Comparison of ENCODE assay signal across 10 cellular contexts in the genomic region with DNA sequence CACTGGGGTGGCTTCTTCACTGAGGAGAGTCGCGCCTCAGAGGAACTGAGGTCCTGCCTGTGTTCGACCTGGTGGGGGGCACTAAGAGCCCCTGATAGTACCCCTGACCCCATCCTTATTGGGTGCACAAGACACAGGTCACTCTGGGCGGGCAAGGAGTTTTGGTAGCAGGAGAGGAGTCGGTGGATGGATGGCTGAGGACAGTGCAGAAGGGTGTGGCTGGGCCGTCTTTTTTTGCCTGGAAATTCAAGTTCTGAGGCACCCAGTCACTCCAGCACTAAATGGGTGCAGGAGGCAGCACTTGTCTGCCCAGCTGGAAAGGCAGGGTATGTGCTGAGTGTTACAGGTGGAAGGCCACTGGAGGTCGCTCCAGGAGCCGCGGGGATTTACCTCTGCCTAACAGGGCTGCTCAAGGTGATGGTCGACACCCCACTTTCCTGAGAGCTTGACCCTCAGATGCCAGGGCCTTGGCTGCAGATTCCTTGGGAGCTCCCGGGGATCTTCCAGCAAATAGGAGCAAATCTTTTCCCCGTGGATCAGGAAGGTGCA. TPM values are rescaled to one million over a fixed set of nuclear protein-coding genes. Genes with fewer than 3 reads are reported as not detected.
DNase-seq lines count a peak whose midpoint lies in the region; ATAC-seq, FAIRE-seq and TF ChIP-seq lines count a peak whose summit lies in the region.
"Had no signal": no experiment of that assay in that cellular context is flagged by ENCODE, and none has a peak within 500 bp of the region (broad histone marks: within the 10 kb centered on the region; RNA-seq: fewer than 3 reads in every experiment).

No MANE protein-coding gene starts in this region.

- no peaks in the 10 kb centered on the region for H3K9me3 ChIP-seq in adipocyte (ENCODE audit: control insufficient read depth, low read length)
- H3K9me3 ChIP-seq in HepG2 (ENCODE audit: low read length) = no peaks in the 10 kb centered on the region
- no peaks in the 10 kb centered on the region for H3K9me3 ChIP-seq in thyroid gland

- DNase-seq in activated T-cell treated with anti-CD3 and anti-CD28 coated beads, Interleukin-2, amount 50 U/mL, for 4 hours = no peak
- no peak for DNase-seq in activated T-cell treated with anti-CD3 and anti-CD28 coated beads, Interleukin-2, amount 50 U/mL, for 48 hours
- DNase-seq in adipocyte (ENCODE audit: low read depth) (no peak), HepG2 (ENCODE audit: low spot score) (peak; percentile 25), thyroid gland (no peak), HPDE6-E6E7 (ENCODE audit: extremely low spot score) (no peak)
- no peak for DNase-seq in effector CD4-positive, alpha-beta T cell

- peaks cover 12% of the 10 kb centered on the region for H3K36me3 Mint-ChIP-seq in activated T-cell treated with anti-CD3 and anti-CD28 coated beads, Interleukin-2, amount 50 U/mL, for 4 hours (ENCODE audit: insufficient read depth)

- in situ Hi-C loops in HepG2 (cut with HindIII; ENCODE audit: extremely low pct_ligation_motif_present, low pct_unique_long_range_greater_than_20kb) = no loop called here

- peaks cover 14% of the 10 kb centered on the region for H3K79me2 ChIP-seq in HepG2 (ENCODE audit: insufficient read depth, low read length)

- TF ChIP-seq CTCF in HepG2 (CRISPR knock-in tag; IDR thresholded peaks at IDR 0.05) = peak; percentile 67
- TF ChIP-seq CTCF in thyroid gland (IDR thresholded peaks at IDR 0.05) = no peak

- no peak for ATAC-seq in activated T-cell treated with anti-CD3 and anti-CD28 coated beads, Interleukin-2, amount 50 U/mL, for 4 hours
- ATAC-seq in HepG2 (no peak), GM21825 (IDR thresholded peaks at IDR 0.05; ENCODE audit: unreplicated experiment) (no peak)

- TF ChIP-seq RAD21 in HepG2 (CRISPR knock-in tag; IDR thresholded peaks at IDR 0.05) = 0 out of 2 replicates have a peak, but pooled peaks have one; percentile 20

- H3K4me2 ChIP-seq in HepG2 (ENCODE audit: low read depth, low read length) = peak overlapping the region; percentile 88

- POLR2A ChIA-PET in HepG2 (lab: Yijun Ruan, JAX) = interaction anchor here (0.9 to 3.4 kb wide), 6 partner anchors 10 to 502 kb away, joined by 3 to 49 read pairs (median 6); a partner anchor contains a TSS

- H3K4me1 ChIP-seq in adipocyte (ENCODE audit: control insufficient read depth, insufficient read depth, low read length) (peaks cover 27% of the 10 kb centered on the region), HepG2 (ENCODE audit: insufficient read depth, low read length) (peaks cover 24% of the 10 kb centered on the region), thyroid gland (peaks cover 20 to 24% of the 10 kb centered on the region in 2 donors)

- H3K4me1 Mint-ChIP-seq in activated T-cell treated with anti-CD3 and anti-CD28 coated beads, Interleukin-2, amount 50 U/mL, for 4 hours (ENCODE audit: low read depth) = peaks cover 11% of the 10 kb centered on the region

- H3K9me3 Mint-ChIP-seq in activated T-cell treated with anti-CD3 and anti-CD28 coated beads, Interleukin-2, amount 50 U/mL, for 4 hours = no peaks in the 10 kb centered on the region

- no TSS peak for BruUV-seq in HepG2 (replicated peaks; lab: Mats Ljungman, UMichigan)

- CTCF ChIA-PET in HepG2 (lab: Yijun Ruan, JAX; ENCODE audit: low intra/inter-chr PET ratio, low total read pairs) = interaction anchor here (3.9 kb wide), 1 partner anchor 19 kb away, joined by 55 read pairs; no protein-coding TSS in a partner anchor

- intact Hi-C loops in HepG2 (cut with micrococcal nuclease; ENCODE audit: unreplicated experiment) = loop anchor here (5.0 kb wide), 1 partner anchor 189 kb away; no protein-coding TSS in a partner anchor
- intact Hi-C loops in thyroid gland (cut with DNase I) = no loop called here

- H3K27me3 Mint-ChIP-seq in activated T-cell treated with anti-CD3 and anti-CD28 coated beads, Interleukin-2, amount 50 U/mL, for 4 hours (ENCODE audit: low read depth) = no peaks in the 10 kb centered on the region

- H3K4me3 ChIP-seq in adipocyte (ENCODE audit: low read length) (peak overlapping the region; percentile 100), HepG2 (replicated peaks in 1 of 3; ENCODE audit: insufficient read depth in 1 of 3, low read depth in 2 of 3, low read length in 3 of 3) (peak overlapping the region; percentile 80 to 99 (median 96)), thyroid gland (replicated peaks in 1 of 3) (peak overlapping the region; percentile 92 to 100 (median 93))

- no peaks in the 10 kb centered on the region for H3K27me3 ChIP-seq in adipocyte (replicated peaks; ENCODE audit: control insufficient read depth, insufficient read depth, low read length)
- H3K27me3 ChIP-seq in HepG2 (ENCODE audit: control insufficient read depth in 1 of 2, insufficient read depth in 2 of 2, low read length in 2 of 2) = no peaks in the 10 kb centered on the region; a peak in 1 of 5 replicates
- H3K27me3 ChIP-seq in thyroid gland = no peaks in the 10 kb centered on the region

- H3K27ac ChIP-seq in HepG2 (ENCODE audit: extremely low read length, insufficient read depth, low read length) (peak overlapping the region; percentile 78), thyroid gland (peak overlapping the region in 2 of 3 donors; percentile 75 to 79)

- peak overlapping the region; percentile 90 for H3K4me3 Mint-ChIP-seq in activated T-cell treated with anti-CD3 and anti-CD28 coated beads, Interleukin-2, amount 50 U/mL, for 4 hours

- no peak for FAIRE-seq in HepG2 (lab: Jason Lieb, UNC)
- FAIRE-seq: G401.6 had no signal

- no peak for TF ChIP-seq POLR2A in HepG2 (IDR thresholded peaks at IDR 0.05; ENCODE audit: insufficient read depth in 1 of 2, low read depth in 2 of 2, low read length in 2 of 2)
- no peak for TF ChIP-seq POLR2A in thyroid gland (IDR thresholded peaks at IDR 0.05)

- no peaks in the 10 kb centered on the region for H4K20me1 ChIP-seq in HepG2 (ENCODE audit: insufficient read depth, low read length)

- TF ChIP-seq EP300 in HepG2 (IDR thresholded peaks at IDR 0.05; ENCODE audit: low read depth in 2 of 2, low read length in 2 of 2) (no peak), HepG2 (CRISPR knock-in tag; IDR thresholded peaks at IDR 0.05; ENCODE audit: borderline replicate concordance) (no peak)

- H3K36me3 ChIP-seq in adipocyte (ENCODE audit: control insufficient read depth, insufficient read depth, low read length, severe bottlenecking) = peaks cover 40% of the 10 kb centered on the region
- H3K36me3 ChIP-seq in HepG2 (replicated peaks in 1 of 2; ENCODE audit: control insufficient read depth in 1 of 2, insufficient read depth in 2 of 2, low read length in 2 of 2) = peaks cover 6 to 7% of the 10 kb centered on the region in 2 experiments; a peak in 2 of 5 replicates
- peaks cover 21 to 25% of the 10 kb centered on the region in 2 donors for H3K36me3 ChIP-seq in thyroid gland

- H2AFZ ChIP-seq in HepG2 (ENCODE audit: low read length) = no peak overlapping the region

- H3K9ac ChIP-seq in adipocyte (ENCODE audit: low read length) (peak overlapping the region; percentile 100), HepG2 (ENCODE audit: insufficient read depth, low read depth, low read length) (peak overlapping the region; percentile 99)

- 0% methylated on average over 5 of the region's 12 CpGs for WGBS in HepG2 (ENCODE audit: low lambda C conversion rate)
- 30 to 31% methylated on average over 6 to 10 of the region's 12 CpGs for WGBS in thyroid gland, 2 donors

RNA-seq across cellular contexts. Expression of a gene that starts 1.0 kb away (rescaled TPM):
- 100 to 1,000 TPM; 119 to 127 (median 122) TPM for total RNA-seq in activated T-cell treated with anti-CD3 and anti-CD28 coated beads, Interleukin-2, amount 50 U/mL, for 4 hours
- total RNA-seq in HepG2 (2016; rRNA removed; fragmentation: Illumina TruSeq; extraction: Trizol) = 51.5 and 58.6 TPM in 2 replicates
- 48.9 and 55.7 TPM in 2 replicates for total RNA-seq in HepG2 (2016; cell fraction: cytosol; rRNA removed; fragmentation: Illumina TruSeq; extraction: Trizol; ENCODE audit: low read depth)
- total RNA-seq in HepG2 (2016; cell fraction: insoluble cytoplasmic fraction; rRNA removed; fragmentation: Illumina TruSeq; extraction: Trizol) = 51.6 and 61.0 TPM in 2 replicates
- total RNA-seq in HepG2 (2016; cell fraction: membrane; rRNA removed; fragmentation: Illumina TruSeq; extraction: Trizol) = 52.4 and 71.0 TPM in 2 replicates
- total RNA-seq in HepG2 (2016; cell fraction: nucleus; rRNA removed; fragmentation: Illumina TruSeq; extraction: Trizol) = 29.5 and 34.5 TPM in 2 replicates
- 16.2 and 20.5 TPM in 2 replicates for polyA plus RNA-seq in HepG2 (2011; rRNA removed)
- 13.8 and 24.4 TPM in 2 replicates for polyA plus RNA-seq in HepG2 (2011; cell fraction: cytosol; rRNA removed)
- 33.5 and 35.1 TPM in 2 replicates for polyA plus RNA-seq in HepG2 (2011; cell fraction: nucleus; rRNA removed)
- 17.3 and 21.8 TPM in 2 replicates for polyA plus RNA-seq in HepG2 (2012)
- 29.9 and 32.8 TPM in 2 replicates for polyA plus RNA-seq in HepG2 (2016; cell fraction: cytosol; fragmentation: Illumina TruSeq; extraction: Trizol; ENCODE audit: low read depth)
- 34.6 and 35.0 TPM in 2 replicates for polyA plus RNA-seq in HepG2 (2016; cell fraction: insoluble cytoplasmic fraction; fragmentation: Illumina TruSeq; extraction: Trizol; ENCODE audit: low read depth)
- polyA plus RNA-seq in HepG2 (2016; cell fraction: membrane; fragmentation: Illumina TruSeq; extraction: Trizol; ENCODE audit: low read depth) = 34.0 and 36.0 TPM in 2 replicates
- 42.1 and 44.0 TPM in 2 replicates for polyA plus RNA-seq in HepG2 (2016; cell fraction: nucleus; fragmentation: Illumina TruSeq; extraction: Trizol; ENCODE audit: insufficient read depth, low read depth)
- polyA minus RNA-seq in HepG2 (2011; rRNA and poly(A)+ RNA removed; ENCODE audit: low replicate concordance) = 19.1 and 32.1 TPM in 2 replicates
- polyA minus RNA-seq in HepG2 (2011; cell fraction: cytosol; rRNA and poly(A)+ RNA removed) = 12.8 and 15.7 TPM in 2 replicates
- 26.6 and 27.8 TPM in 2 replicates for polyA minus RNA-seq in HepG2 (2011; cell fraction: nucleus; rRNA and poly(A)+ RNA removed)
- total RNA-seq in thyroid gland = 10 to 100 TPM; 37.5 to 62.3 (median 45.1) TPM

RNA-seq across cellular contexts. Expression of a gene that starts 24.4 kb away (rescaled TPM):
- total RNA-seq in activated T-cell treated with anti-CD3 and anti-CD28 coated beads, Interleukin-2, amount 50 U/mL, for 4 hours = 100 to 1,000 TPM; 205 to 227 (median 209) TPM
- total RNA-seq in HepG2 (2016; rRNA removed; fragmentation: Illumina TruSeq; extraction: Trizol) (not detected in 2 replicates), thyroid gland (100 to 1,000 TPM; 264 to 370 (median 298) TPM)
- total RNA-seq in HepG2 (2016; cell fraction: cytosol; rRNA removed; fragmentation: Illumina TruSeq; extraction: Trizol; ENCODE audit: low read depth) = not detected in 2 replicates
- total RNA-seq in HepG2 (2016; cell fraction: insoluble cytoplasmic fraction; rRNA removed; fragmentation: Illumina TruSeq; extraction: Trizol) = not detected in 2 replicates
- total RNA-seq in HepG2 (2016; cell fraction: membrane; rRNA removed; fragmentation: Illumina TruSeq; extraction: Trizol) = not detected in 2 replicates
- total RNA-seq in HepG2 (2016; cell fraction: nucleus; rRNA removed; fragmentation: Illumina TruSeq; extraction: Trizol) = not detected in 2 replicates
- not detected in 2 replicates for polyA plus RNA-seq in HepG2 (2011; rRNA removed)
- polyA plus RNA-seq in HepG2 (2011; cell fraction: cytosol; rRNA removed) = 0.05 TPM in 2 replicates
- polyA plus RNA-seq in HepG2 (2011; cell fraction: nucleus; rRNA removed) = 0.26 TPM in 1 of 2 replicates, not detected in the other
- not detected in 2 replicates for polyA plus RNA-seq in HepG2 (2012)
- not detected in 2 replicates for polyA plus RNA-seq in HepG2 (2016; cell fraction: cytosol; fragmentation: Illumina TruSeq; extraction: Trizol; ENCODE audit: low read depth)
- polyA plus RNA-seq in HepG2 (2016; cell fraction: insoluble cytoplasmic fraction; fragmentation: Illumina TruSeq; extraction: Trizol; ENCODE audit: low read depth) = not detected in 2 replicates
- polyA plus RNA-seq in HepG2 (2016; cell fraction: membrane; fragmentation: Illumina TruSeq; extraction: Trizol; ENCODE audit: low read depth) = not detected in 2 replicates
- polyA plus RNA-seq in HepG2 (2016; cell fraction: nucleus; fragmentation: Illumina TruSeq; extraction: Trizol; ENCODE audit: insufficient read depth, low read depth) = not detected in 2 replicates
- polyA minus RNA-seq in HepG2 (2011; rRNA and poly(A)+ RNA removed; ENCODE audit: low replicate concordance) = 0.72 and 103 TPM in 2 replicates
- 0.70 TPM in 1 of 2 replicates, not detected in the other for polyA minus RNA-seq in HepG2 (2011; cell fraction: cytosol; rRNA and poly(A)+ RNA removed)
- 0.52 TPM in 1 of 2 replicates, not detected in the other for polyA minus RNA-seq in HepG2 (2011; cell fraction: nucleus; rRNA and poly(A)+ RNA removed)

RNA-seq across cellular contexts. Expression of a gene that starts 42.8 kb away (rescaled TPM):
- total RNA-seq in activated T-cell treated with anti-CD3 and anti-CD28 coated beads, Interleukin-2, amount 50 U/mL, for 4 hours = not detected
- total RNA-seq in HepG2 (2016; rRNA removed; fragmentation: Illumina TruSeq; extraction: Trizol) = not detected in 2 replicates
- not detected in 2 replicates for total RNA-seq in HepG2 (2016; cell fraction: cytosol; rRNA removed; fragmentation: Illumina TruSeq; extraction: Trizol; ENCODE audit: low read depth)
- not detected in 2 replicates for total RNA-seq in HepG2 (2016; cell fraction: insoluble cytoplasmic fraction; rRNA removed; fragmentation: Illumina TruSeq; extraction: Trizol)
- not detected in 2 replicates for total RNA-seq in HepG2 (2016; cell fraction: membrane; rRNA removed; fragmentation: Illumina TruSeq; extraction: Trizol)
- total RNA-seq in HepG2 (2016; cell fraction: nucleus; rRNA removed; fragmentation: Illumina TruSeq; extraction: Trizol) = not detected in 2 replicates
- polyA plus RNA-seq in HepG2 (2011; rRNA removed) = 0.05 and 0.12 TPM in 2 replicates
- polyA plus RNA-seq in HepG2 (2011; cell fraction: cytosol; rRNA removed) = 0.01 and 0.05 TPM in 2 replicates
- 0.69 and 1.1 TPM in 2 replicates for polyA plus RNA-seq in HepG2 (2011; cell fraction: nucleus; rRNA removed)
- 0.08 and 0.16 TPM in 2 replicates for polyA plus RNA-seq in HepG2 (2012)
- polyA plus RNA-seq in HepG2 (2016; cell fraction: cytosol; fragmentation: Illumina TruSeq; extraction: Trizol; ENCODE audit: low read depth) = not detected in 2 replicates
- polyA plus RNA-seq in HepG2 (2016; cell fraction: insoluble cytoplasmic fraction; fragmentation: Illumina TruSeq; extraction: Trizol; ENCODE audit: low read depth) = not detected in 2 replicates
- polyA plus RNA-seq in HepG2 (2016; cell fraction: membrane; fragmentation: Illumina TruSeq; extraction: Trizol; ENCODE audit: low read depth) = not detected in 2 replicates
- not detected in 2 replicates for polyA plus RNA-seq in HepG2 (2016; cell fraction: nucleus; fragmentation: Illumina TruSeq; extraction: Trizol; ENCODE audit: insufficient read depth, low read depth)
- polyA minus RNA-seq in HepG2 (2011; rRNA and poly(A)+ RNA removed; ENCODE audit: low replicate concordance) = 0.05 and 0.06 TPM in 2 replicates
- polyA minus RNA-seq in HepG2 (2011; cell fraction: cytosol; rRNA and poly(A)+ RNA removed) = not detected in 2 replicates
- 0.13 and 0.25 TPM in 2 replicates for polyA minus RNA-seq in HepG2 (2011; cell fraction: nucleus; rRNA and poly(A)+ RNA removed)
- 1 to 10 TPM in 1 of 4 donors, under 1 TPM in 3; 0.54 to 2.4 (median 0.73) TPM for total RNA-seq in thyroid gland
- total RNA-seq: RPMI7951 had no signal

RNA-seq across cellular contexts. Expression of a gene that starts 43.3 kb away (rescaled TPM):
- 1 to 10 TPM; 2.3 to 3.0 (median 2.8) TPM for total RNA-seq in activated T-cell treated with anti-CD3 and anti-CD28 coated beads, Interleukin-2, amount 50 U/mL, for 4 hours
- 0.02 TPM in 1 of 2 replicates, not detected in the other for total RNA-seq in HepG2 (2016; rRNA removed; fragmentation: Illumina TruSeq; extraction: Trizol)
- total RNA-seq in HepG2 (2016; cell fraction: cytosol; rRNA removed; fragmentation: Illumina TruSeq; extraction: Trizol; ENCODE audit: low read depth) = not detected in 2 replicates
- total RNA-seq in HepG2 (2016; cell fraction: insoluble cytoplasmic fraction; rRNA removed; fragmentation: Illumina TruSeq; extraction: Trizol) = not detected in 2 replicates
- total RNA-seq in HepG2 (2016; cell fraction: membrane; rRNA removed; fragmentation: Illumina TruSeq; extraction: Trizol) = not detected in 2 replicates
- total RNA-seq in HepG2 (2016; cell fraction: nucleus; rRNA removed; fragmentation: Illumina TruSeq; extraction: Trizol) = not detected in 2 replicates
- 0.08 and 0.13 TPM in 2 replicates for polyA plus RNA-seq in HepG2 (2011; rRNA removed)
- polyA plus RNA-seq in HepG2 (2011; cell fraction: cytosol; rRNA removed) = 0.01 TPM in 1 of 2 replicates, not detected in the other
- polyA plus RNA-seq in HepG2 (2011; cell fraction: nucleus; rRNA removed) = 0.09 TPM in 1 of 2 replicates, not detected in the other
- polyA plus RNA-seq in HepG2 (2012) = not detected in 2 replicates
- not detected in 2 replicates for polyA plus RNA-seq in HepG2 (2016; cell fraction: cytosol; fragmentation: Illumina TruSeq; extraction: Trizol; ENCODE audit: low read depth)
- polyA plus RNA-seq in HepG2 (2016; cell fraction: insoluble cytoplasmic fraction; fragmentation: Illumina TruSeq; extraction: Trizol; ENCODE audit: low read depth) = not detected in 2 replicates
- not detected in 2 replicates for polyA plus RNA-seq in HepG2 (2016; cell fraction: membrane; fragmentation: Illumina TruSeq; extraction: Trizol; ENCODE audit: low read depth)
- not detected in 2 replicates for polyA plus RNA-seq in HepG2 (2016; cell fraction: nucleus; fragmentation: Illumina TruSeq; extraction: Trizol; ENCODE audit: insufficient read depth, low read depth)
- 0.06 and 1.8 TPM in 2 replicates for polyA minus RNA-seq in HepG2 (2011; rRNA and poly(A)+ RNA removed; ENCODE audit: low replicate concordance)
- not detected in 2 replicates for polyA minus RNA-seq in HepG2 (2011; cell fraction: cytosol; rRNA and poly(A)+ RNA removed)
- 0.26 TPM in 1 of 2 replicates, not detected in the other for polyA minus RNA-seq in HepG2 (2011; cell fraction: nucleus; rRNA and poly(A)+ RNA removed)
- 100 to 1,000 TPM in 2 of 4 donors, 10 to 100 TPM in 2; 51.3 to 103 (median 97.8) TPM for total RNA-seq in thyroid gland
- total RNA-seq: RPMI7951 had no signal

Comparison
In these comparisons a context has a peak if more than half of its experiments do, and no peak if none do; other contexts are left out.
1. RNA of a gene that starts 24.4 kb away (total RNA-seq): 264 to 370 TPM in thyroid gland and 205 to 227 TPM in activated T-cell treated with anti-CD3 and anti-CD28 coated beads, Interleukin-2, amount 50 U/mL, for 4 hours; not detected in HepG2; every median in the first group is over 100 times any median in the second.
2. Peak in every context shown above with its lines, with median percentiles within 50 percentile points of each other: H3K4me3 ChIP-seq.